11 cellular contexts compared by ENCODE assay signal in the genomic region with DNA sequence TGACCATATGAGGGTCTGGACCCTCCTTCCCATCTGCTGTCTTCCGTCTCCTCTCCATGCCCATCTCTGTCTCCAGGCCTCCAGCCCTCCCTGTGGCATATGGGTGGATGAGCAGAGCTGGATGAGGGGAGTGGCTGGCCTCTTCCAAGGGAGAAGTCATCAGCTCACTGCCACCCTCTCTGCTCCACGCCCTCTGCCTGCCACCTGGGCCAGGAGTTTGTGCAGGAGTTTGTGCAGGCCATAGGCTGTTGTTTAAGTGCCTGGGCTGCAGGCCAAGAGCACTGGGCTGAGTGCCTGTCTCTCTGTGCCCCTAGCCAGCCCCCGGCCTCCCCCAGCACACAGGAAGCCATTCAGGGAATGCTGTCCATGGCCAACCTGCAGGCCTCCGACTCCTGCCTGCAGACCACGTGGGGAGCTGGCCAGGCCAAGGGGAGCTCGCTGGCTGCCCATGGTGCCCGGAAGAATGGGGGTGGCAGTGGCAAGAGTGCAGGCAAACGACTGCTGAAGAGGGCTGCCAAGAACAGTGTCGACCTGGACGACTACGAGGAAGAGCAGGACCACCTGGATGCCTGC.
DNase-seq lines count a peak whose midpoint lies in the region; ATAC-seq and TF ChIP-seq lines count a peak whose summit lies in the region.
"Had no signal": no experiment of that assay in that cellular context is flagged by ENCODE, and none has a peak within 500 bp of the region (broad histone marks: within the 10 kb centered on the region; RNA-seq: fewer than 3 reads in every experiment).

No MANE protein-coding gene starts in this region.

- H3K4me1 ChIP-seq in A673 (ENCODE audit: insufficient read depth, low read length, poor library complexity, severe bottlenecking): peaks cover 3% of the 10 kb centered on the region

- no TSS peak for BruUV-seq in A673 (replicated peaks; lab: Mats Ljungman, UMichigan)

- no peak overlapping the region for H3K4me3 ChIP-seq in A673 (ENCODE audit: low read depth, low read length, poor library complexity, severe bottlenecking)
- no peak overlapping the region for H3K4me3 ChIP-seq in lower leg skin (ENCODE audit: low read depth, poor library complexity, severe bottlenecking)

- no peaks in the 10 kb centered on the region for H3K4me1 Mint-ChIP-seq in activated CD4-positive, alpha-beta memory T cell treated with anti-CD3 and anti-CD28 coated beads for 36 hours (ENCODE audit: low read depth)
- H3K4me1 Mint-ChIP-seq in immature natural killer cell: peaks cover 7 to 13% of the 10 kb centered on the region in 2 donors

- ATAC-seq in GM21619 (IDR thresholded peaks at IDR 0.05; ENCODE audit: unreplicated experiment) (no peak), GM18867 (IDR thresholded peaks at IDR 0.05; ENCODE audit: unreplicated experiment) (no peak), HG03108 (IDR thresholded peaks at IDR 0.05; ENCODE audit: unreplicated experiment) (no peak)
- ATAC-seq: naive thymus-derived CD8-positive, alpha-beta T cell had no signal

- H3K27ac Mint-ChIP-seq in activated CD4-positive, alpha-beta memory T cell treated with anti-CD3 and anti-CD28 coated beads for 36 hours: no peak overlapping the region
- H3K27ac Mint-ChIP-seq in immature natural killer cell: no peak overlapping the region
- H3K27ac Mint-ChIP-seq: T-helper 1 cell treated with Interleukin-12 subunit alpha and Interleukin-12 subunit beta and Interleukin-4 antibody, amounts not matched to agents 30 μg/mL and 1 μg/mL, for 36 hours had no signal

- H3K36me3 ChIP-seq in A673 (ENCODE audit: insufficient read depth, low read length, poor library complexity, severe bottlenecking): peaks cover 9% of the 10 kb centered on the region

- POLR2A ChIA-PET in A673 (lab: Charles Lee; ENCODE audit: low non-redundant PET): no interaction called here
- POLR2A ChIA-PET in activated CD4-positive, alpha-beta memory T cell treated with anti-CD3 and anti-CD28 coated beads for 36 hours (lab: Charles Lee): no interaction called here

- intact Hi-C loops in A673 (cut with micrococcal nuclease; ENCODE audit: unreplicated experiment): no loop called here
- intact Hi-C loops in activated CD4-positive, alpha-beta memory T cell treated with anti-CD3 and anti-CD28 coated beads for 36 hours (cut with micrococcal nuclease): no loop called here
- intact Hi-C loops in lower leg skin (cut with DNase I; ENCODE audit: low total_unique reads): no loop called here

- no peaks in the 10 kb centered on the region for H3K27me3 ChIP-seq in A673 (replicated peaks; ENCODE audit: insufficient read depth, low read depth, low read length, poor library complexity)

- no peaks in the 10 kb centered on the region for H3K9me3 Mint-ChIP-seq in activated CD4-positive, alpha-beta memory T cell treated with anti-CD3 and anti-CD28 coated beads for 36 hours
- no peaks in the 10 kb centered on the region for H3K9me3 Mint-ChIP-seq in immature natural killer cell
- H3K9me3 Mint-ChIP-seq: naive thymus-derived CD8-positive, alpha-beta T cell; T-helper 1 cell treated with Interleukin-12 subunit alpha and Interleukin-12 subunit beta and Interleukin-4 antibody, amounts not matched to agents 30 μg/mL and 1 μg/mL, for 36 hours had no signal

- CTCF ChIA-PET in A673 (lab: Charles Lee): no interaction called here
- CTCF ChIA-PET in activated CD4-positive, alpha-beta memory T cell treated with anti-CD3 and anti-CD28 coated beads for 36 hours (lab: Charles Lee): no interaction called here

- H3K9me3 ChIP-seq in A673 (ENCODE audit: low read depth, low read length, poor library complexity, severe bottlenecking): no peaks in the 10 kb centered on the region

- no peaks in the 10 kb centered on the region for H3K27me3 Mint-ChIP-seq in activated CD4-positive, alpha-beta memory T cell treated with anti-CD3 and anti-CD28 coated beads for 36 hours
- H3K27me3 Mint-ChIP-seq in immature natural killer cell (ENCODE audit: low read depth in 3 of 3): peaks cover 2 to 14% (median 5%) of the 10 kb centered on the region in 3 donors
- H3K27me3 Mint-ChIP-seq: naive thymus-derived CD8-positive, alpha-beta T cell had no signal

- H3K4me3 Mint-ChIP-seq in activated CD4-positive, alpha-beta memory T cell treated with anti-CD3 and anti-CD28 coated beads for 36 hours: no peak overlapping the region
- no peak overlapping the region for H3K4me3 Mint-ChIP-seq in immature natural killer cell
- H3K4me3 Mint-ChIP-seq: naive thymus-derived CD8-positive, alpha-beta T cell; T-helper 1 cell treated with Interleukin-12 subunit alpha and Interleukin-12 subunit beta and Interleukin-4 antibody, amounts not matched to agents 30 μg/mL and 1 μg/mL, for 36 hours had no signal

- TF ChIP-seq POLR2A in lower leg skin (IDR thresholded peaks at IDR 0.05): no peak

- peaks cover 19% of the 10 kb centered on the region for H3K36me3 Mint-ChIP-seq in activated CD4-positive, alpha-beta memory T cell treated with anti-CD3 and anti-CD28 coated beads for 36 hours
- no peaks in the 10 kb centered on the region for H3K36me3 Mint-ChIP-seq in immature natural killer cell

- DNase-seq in A673 (ENCODE audit: low spot score) (peak; percentile 63), ELR (ENCODE audit: low read depth) (peak; percentile 26), lower leg skin (ENCODE audit: low spot score in 2 of 2) (peak; percentile 11 to 72), immature natural killer cell (no peak)
- DNase-seq in activated CD4-positive, alpha-beta memory T cell treated with anti-CD3 and anti-CD28 coated beads for 36 hours: peak; percentile 5
- DNase-seq: NCI-H1417 had no signal

- 82 to 83% methylated on average over 11 of the region's 11 CpGs for WGBS in lower leg skin, 2 donors

- H3K27ac ChIP-seq in A673 (ENCODE audit: low read depth, low read length, poor library complexity, severe bottlenecking): no peak overlapping the region

- TF ChIP-seq CTCF in A673 (conservative IDR thresholded peaks at IDR 0.05; ENCODE audit: low read depth, low read length) (no peak), lower leg skin (IDR thresholded peaks at IDR 0.05) (no peak)

Comparison
In these comparisons a context has a peak if more than half of its experiments do, and no peak if none do; other contexts are left out.
1. DNase-seq: peak in A673 (single experiment), ELR (single experiment), activated CD4-positive, alpha-beta memory T cell treated with anti-CD3 and anti-CD28 coated beads for 36 hours (single experiment) and lower leg skin (2 of 2); none in immature natural killer cell (0 of 3).